Comparison of ENCODE assay signal across 29 cellular contexts in the genomic region with DNA sequence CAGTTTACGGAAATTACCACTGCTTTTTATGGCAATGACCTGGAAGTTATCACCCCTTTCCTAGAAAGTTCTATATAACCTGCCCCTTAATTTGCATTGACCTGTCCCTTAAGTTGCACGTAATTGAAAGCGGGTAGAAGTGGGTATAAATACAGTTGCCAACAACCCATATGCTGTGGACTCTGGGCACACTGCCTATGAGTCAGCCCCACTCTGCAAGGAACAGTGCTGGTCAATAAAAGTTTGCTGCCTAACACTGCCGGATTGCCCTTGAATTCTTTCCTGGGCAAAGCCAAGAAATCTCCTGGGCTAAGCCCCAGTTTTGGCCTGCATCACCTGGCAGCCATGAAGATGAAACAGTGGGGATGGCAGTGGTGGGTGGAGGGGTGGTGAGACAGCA.
"Had no signal": no experiment of that assay in that cellular context is flagged by ENCODE, and none has a peak within 500 bp of the region (broad histone marks: within the 10 kb centered on the region; RNA-seq: fewer than 3 reads in every experiment).

No MANE protein-coding gene starts in this region.

- H3K9me3 Mint-ChIP-seq: activated CD4-positive, alpha-beta memory T cell treated with anti-CD3 and anti-CD28 coated beads, Interleukin-2, amount 10 ng/mL, durations not matched to agents 7 days and 5 days; activated naive CD8-positive, alpha-beta T cell treated with anti-CD3 and anti-CD28 coated beads for 36 hours; activated T-cell treated with anti-CD3 and anti-CD28 coated beads, Interleukin-2, amount 50 U/mL, for 72 hours; activated T-helper 17 cell treated with anti-CD3 and anti-CD28 coated beads, Interleukin-2, amount 50 U/mL, for 72 hours had no signal

- H3K36me3 Mint-ChIP-seq: activated naive CD8-positive, alpha-beta T cell treated with anti-CD3 and anti-CD28 coated beads for 36 hours had no signal

- H3K4me1 ChIP-seq: ascending aorta, body of pancreas, breast epithelium had no signal

- H3K36me3 ChIP-seq: ascending aorta, breast epithelium, WERI-Rb-1 had no signal

- H3K27me3 ChIP-seq: ascending aorta had no signal

- DNase-seq: activated CD4-positive, alpha-beta memory T cell treated with anti-CD3 and anti-CD28 coated beads, Interleukin-2, amount 10 ng/mL, durations not matched to agents 7 days and 5 days; activated CD4-positive, alpha-beta T cell treated with anti-CD3 and anti-CD28 coated beads for 1 hour; activated CD4-positive, alpha-beta T cell treated with anti-CD3 and anti-CD28 coated beads for 48 hours; activated CD4-positive, CD25-positive, alpha-beta regulatory T cell; activated effector memory CD4-positive, alpha-beta T cell treated with anti-CD3 and anti-CD28 coated beads, Interleukin-2, amount 50 U/mL, for 16 hours; activated naive CD4-positive, alpha-beta T cell; activated naive CD4-positive, alpha-beta T cell treated with anti-CD3 and anti-CD28 coated beads, Interleukin-2, amount 50 U/mL, for 16 hours; activated naive CD8-positive, alpha-beta T cell treated with anti-CD3 and anti-CD28 coated beads for 36 hours; activated T-cell treated with anti-CD3 and anti-CD28 coated beads, Interleukin-2, amount 50 U/mL, for 1 hour; activated T-cell treated with anti-CD3 and anti-CD28 coated beads, Interleukin-2, amount 50 U/mL, for 72 hours; amygdala; Kasumi-1; KBM-7; MM.1S; MV-4-11; NCI-H1092; NCI-H1436 treated with DMSO at 0.1 percent for 48 hours; NCI-H1930; NCI-H2081 treated with DMSO at 0.1 percent for 48 hours; NCI-H226; Right ventricle myocardium superior; SW 1271; T1000; WERI-Rb-1 had no signal

- ATAC-seq: activated T-cell treated with anti-CD3 and anti-CD28 coated beads, Interleukin-2, amount 50 U/mL, for 72 hours; activated T-helper 17 cell treated with anti-CD3 and anti-CD28 coated beads, Interleukin-2, amount 50 U/mL, for 72 hours; body of pancreas had no signal

- H3K4me3 Mint-ChIP-seq: activated CD4-positive, alpha-beta memory T cell treated with anti-CD3 and anti-CD28 coated beads, Interleukin-2, amount 10 ng/mL, durations not matched to agents 7 days and 5 days; activated naive CD8-positive, alpha-beta T cell treated with anti-CD3 and anti-CD28 coated beads for 36 hours; activated T-cell treated with anti-CD3 and anti-CD28 coated beads, Interleukin-2, amount 50 U/mL, for 72 hours; activated T-helper 17 cell treated with anti-CD3 and anti-CD28 coated beads, Interleukin-2, amount 50 U/mL, for 72 hours had no signal

- H3K4me3 ChIP-seq: ascending aorta, body of pancreas, breast epithelium had no signal

- H3K4me1 Mint-ChIP-seq: activated CD4-positive, alpha-beta memory T cell treated with anti-CD3 and anti-CD28 coated beads, Interleukin-2, amount 10 ng/mL, durations not matched to agents 7 days and 5 days; activated naive CD8-positive, alpha-beta T cell treated with anti-CD3 and anti-CD28 coated beads for 36 hours; activated T-helper 17 cell treated with anti-CD3 and anti-CD28 coated beads, Interleukin-2, amount 50 U/mL, for 72 hours had no signal

- H3K27ac ChIP-seq: ascending aorta, body of pancreas, breast epithelium, RWPE1, WERI-Rb-1 had no signal

- H3K27ac Mint-ChIP-seq: activated CD4-positive, alpha-beta memory T cell treated with anti-CD3 and anti-CD28 coated beads, Interleukin-2, amount 10 ng/mL, durations not matched to agents 7 days and 5 days; activated naive CD8-positive, alpha-beta T cell treated with anti-CD3 and anti-CD28 coated beads for 36 hours; activated T-cell treated with anti-CD3 and anti-CD28 coated beads, Interleukin-2, amount 50 U/mL, for 72 hours; activated T-helper 17 cell treated with anti-CD3 and anti-CD28 coated beads, Interleukin-2, amount 50 U/mL, for 72 hours had no signal

- H3K9me3 ChIP-seq: ascending aorta, body of pancreas, breast epithelium had no signal
